ENCODE assay signal across 8 cellular contexts in the genomic region with DNA sequence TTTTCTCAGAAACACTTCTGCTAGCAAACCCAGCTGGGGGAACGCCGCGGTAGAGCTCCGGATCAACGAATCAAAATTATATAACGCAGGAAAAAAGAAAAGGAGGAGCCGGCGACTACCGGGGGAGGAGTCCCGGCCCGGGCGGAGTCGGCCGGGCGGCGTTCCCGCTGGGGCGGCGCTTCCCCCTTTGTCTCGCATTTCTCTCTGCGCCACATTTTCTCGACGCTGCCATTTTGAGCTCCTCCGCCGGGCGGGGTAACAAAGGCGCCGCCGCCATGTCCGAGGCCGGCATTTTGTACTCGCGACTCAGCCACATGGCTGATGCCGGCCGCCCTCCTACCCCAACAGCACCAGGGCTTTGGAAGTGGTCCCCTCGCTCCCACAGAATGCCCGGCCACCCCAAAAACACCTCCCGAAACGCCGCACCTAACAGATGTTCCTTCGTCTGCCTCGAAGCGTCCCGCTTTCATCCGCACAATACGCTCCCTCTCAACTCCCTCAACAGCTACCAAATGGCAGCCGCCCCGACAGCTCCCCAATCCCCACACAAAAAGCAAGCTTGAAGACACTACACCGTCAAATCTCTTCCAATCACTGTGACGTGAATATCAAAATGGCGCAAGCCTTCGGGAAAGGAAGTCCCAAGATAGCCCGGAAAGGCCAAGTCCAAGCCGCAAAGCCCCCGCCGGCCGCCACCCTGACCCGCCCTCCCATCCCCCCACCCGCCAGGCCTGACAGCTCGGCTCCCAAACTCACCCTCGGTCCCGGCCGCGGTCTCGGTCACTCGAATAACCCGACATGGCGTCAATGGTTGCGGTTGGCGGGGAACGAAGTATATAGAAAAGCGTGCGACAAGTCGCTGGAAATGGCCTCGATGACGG. TPM values are rescaled to one million over a fixed set of nuclear protein-coding genes. Genes with fewer than 3 reads are reported as not detected.
DNase-seq lines count a peak whose midpoint lies in the region; ATAC-seq and TF ChIP-seq lines count a peak whose summit lies in the region.

No MANE protein-coding gene starts in this region.

- H3K9me3 ChIP-seq in right lobe of liver = no peaks in the 10 kb centered on the region

- DNase-seq in G401 (ENCODE audit: low spot score) (peak; percentile 91), NCI-H748 treated with DMSO at 0.1 percent for 48 hours (lab: John Stamatoyannopoulos, UW) (peak; percentile 65), dermis microvascular lymphatic vessel endothelial cell (ENCODE audit: low read depth in 2 of 2) (peak; percentile 72 to 88), right lobe of liver (peak; percentile 90 to 94 (median 94))
- DNase-seq in activated CD4-positive, alpha-beta T cell treated with anti-CD3 and anti-CD28 coated beads, Interleukin-2, amount 50 U/mL, for 48 hours = peak; percentile 82 to 85
- DNase-seq in stimulated activated CD4-positive, alpha-beta T cell treated with anti-CD3 and anti-CD28 coated beads, Interleukin-2, amount 100 ng/mL, for 48 hours = peak; percentile 74 to 76

- TF ChIP-seq POLR2A in right lobe of liver (IDR thresholded peaks at IDR 0.05) = peak; percentile 68

- H3K36me3 ChIP-seq in right lobe of liver = peaks cover 29 to 60% (median 44%) of the 10 kb centered on the region in 4 donors

- peak overlapping the region; percentile 97 to 99 (median 99) for H3K27ac ChIP-seq in right lobe of liver

- ATAC-seq in HG03280 (IDR thresholded peaks at IDR 0.05; ENCODE audit: unreplicated experiment) (peak; percentile 27), right lobe of liver (peak; percentile 61 to 75 (median 72)), HG03439 (IDR thresholded peaks at IDR 0.05; ENCODE audit: unreplicated experiment) (no peak)

- no peaks in the 10 kb centered on the region for H3K27me3 ChIP-seq in right lobe of liver

- H3K4me1 ChIP-seq in right lobe of liver = peaks cover 0 to 40% (median 8%) of the 10 kb centered on the region in 4 donors

- in situ Hi-C loops in G401 (cut with HindIII; ENCODE audit: low sequenced_read_pairs) = no loop called here

- WGBS in right lobe of liver (ENCODE audit: insufficient coverage, low coverage, low lambda C conversion rate, missing lambda C conversion rate) = 0% methylated on average over 33 of the region's 76 CpGs

- TF ChIP-seq CTCF in right lobe of liver (IDR thresholded peaks at IDR 0.05) = no peak

- intact Hi-C loops in right lobe of liver (cut with DNase I) = no loop called here

- peak overlapping the region; percentile 87 to 96 (median 87) for H3K4me3 ChIP-seq in right lobe of liver

RNA-seq across cellular contexts. Expression of gene DDX5, which starts 0.5 kb away (rescaled TPM):
- total RNA-seq in G401 (2014; rRNA removed; shearing (Covaris generic)) = 397 and 498 TPM in 2 replicates
- 259 and 342 TPM in 2 replicates for total RNA-seq in dermis microvascular lymphatic vessel endothelial cell
- 100 to 1,000 TPM; 218 to 431 (median 344) TPM for total RNA-seq in right lobe of liver

RNA-seq across cellular contexts. Expression of gene CEP95, which starts 1.2 kb away (rescaled TPM):
- 17.5 and 22.0 TPM in 2 replicates for total RNA-seq in G401 (2014; rRNA removed; shearing (Covaris generic))
- total RNA-seq in dermis microvascular lymphatic vessel endothelial cell (12.2 and 17.3 TPM in 2 replicates), right lobe of liver (10 to 100 TPM; 11.0 to 27.6 (median 14.0) TPM)

RNA-seq across cellular contexts. Expression of gene POLG2, which starts 8.7 kb away (rescaled TPM):
- 7.3 and 18.5 TPM in 2 replicates for total RNA-seq in G401 (2014; rRNA removed; shearing (Covaris generic))
- total RNA-seq in dermis microvascular lymphatic vessel endothelial cell (3.7 and 4.7 TPM in 2 replicates), right lobe of liver (1 to 10 TPM; 2.9 to 9.2 (median 5.5) TPM)

RNA-seq across cellular contexts. Expression of gene MILR1, which starts 56.6 kb away (rescaled TPM):
- total RNA-seq in G401 (2014; rRNA removed; shearing (Covaris generic)) = not detected in 2 replicates
- total RNA-seq in dermis microvascular lymphatic vessel endothelial cell (2.2 and 2.9 TPM in 2 replicates), right lobe of liver (1 to 10 TPM in 4 of 6 experiments, under 1 TPM in 2; 0.57 to 3.0 (median 1.9) TPM)
